Comparison of ENCODE assay signal across 23 cellular contexts in genomic region chr2:37527362-37527761, GRCh38.
DNase-seq lines count a peak whose midpoint lies in the region; FAIRE-seq and TF ChIP-seq lines count a peak whose summit lies in the region.
"Had no signal": no experiment of that assay in that cellular context is flagged by ENCODE, and none has a peak within 500 bp of the region (broad histone marks: within the 10 kb centered on the region; RNA-seq: fewer than 3 reads in every experiment).

No MANE protein-coding gene starts in this region.

- no peak overlapping the region for H2AK5ac ChIP-seq in mesendoderm (ENCODE audit: low read length)

- no peak overlapping the region for H3K4me3 Mint-ChIP-seq in CD14-positive monocyte
- no peak overlapping the region for H3K4me3 Mint-ChIP-seq in osteocyte (ENCODE audit: unreplicated experiment)
- H3K4me3 Mint-ChIP-seq: activated naive CD4-positive, alpha-beta T cell treated with anti-CD3 and anti-CD28 coated beads, Interleukin-2, amount 10 ng/mL, durations not matched to agents 7 days and 5 days; activated T-cell treated with anti-CD3 and anti-CD28 coated beads, Interleukin-2, amount 50 U/mL, for 4 hours; HFFc6; naive thymus-derived CD8-positive, alpha-beta T cell had no signal

- no peak overlapping the region for H3K4ac ChIP-seq in mesendoderm (ENCODE audit: low read depth, low read length)

- no peak overlapping the region for H2BK120ac ChIP-seq in mesendoderm (ENCODE audit: low read depth, low read length)

- no peak overlapping the region for H2BK15ac ChIP-seq in mesendoderm (replicated peaks; ENCODE audit: low read depth)

- no peak overlapping the region for H4K8ac ChIP-seq in mesendoderm (ENCODE audit: low read depth, low read length)

- peak overlapping the region; percentile 12 to 92 (median 84) for H3K27ac Mint-ChIP-seq in CD14-positive monocyte
- no peak overlapping the region for H3K27ac Mint-ChIP-seq in osteocyte (ENCODE audit: unreplicated experiment)
- H3K27ac Mint-ChIP-seq: activated naive CD4-positive, alpha-beta T cell treated with anti-CD3 and anti-CD28 coated beads, Interleukin-2, amount 10 ng/mL, durations not matched to agents 7 days and 5 days; HFFc6 had no signal

- no peaks in the 10 kb centered on the region for H3K79me1 ChIP-seq in mesendoderm (ENCODE audit: low read length)

- H3K4me1 Mint-ChIP-seq in CD14-positive monocyte (peaks cover 37% of the 10 kb centered on the region), osteocyte (ENCODE audit: unreplicated experiment) (peaks cover 21% of the 10 kb centered on the region)
- H3K4me1 Mint-ChIP-seq: activated naive CD4-positive, alpha-beta T cell treated with anti-CD3 and anti-CD28 coated beads, Interleukin-2, amount 10 ng/mL, durations not matched to agents 7 days and 5 days had no signal

- no peak overlapping the region for H3K4me2 ChIP-seq in mesendoderm (ENCODE audit: low read length)

- no peak overlapping the region for H3K56ac ChIP-seq in mesendoderm (ENCODE audit: low read length)

- H3K27me3 ChIP-seq in bronchial epithelial cell (ENCODE audit: control insufficient read depth, insufficient read depth, low read length), result no peaks in the 10 kb centered on the region
- no peaks in the 10 kb centered on the region for H3K27me3 ChIP-seq in mesendoderm (ENCODE audit: insufficient read depth, low read length, poor library complexity)
- H3K27me3 ChIP-seq: BLaER1 treated with 17β-estradiol and CSF1 and Interleukin-3, amounts not matched to agents 10 nM and 100 nM; ovary; vagina had no signal

- no peaks in the 10 kb centered on the region for H3K4me1 ChIP-seq in mesendoderm (ENCODE audit: control insufficient read depth, low read depth, low read length)

- H3K23ac ChIP-seq in mesendoderm (ENCODE audit: low read length), result no peak overlapping the region

- no peak for TF ChIP-seq CTCF in CD14-positive monocyte (IDR thresholded peaks at IDR 0.05)
- no peak for TF ChIP-seq CTCF in bronchial epithelial cell (IDR thresholded peaks at IDR 0.05; ENCODE audit: insufficient read depth, low read length, severe bottlenecking)
- no peak for TF ChIP-seq CTCF in osteocyte (IDR thresholded peaks at IDR 0.05)

- H3K27ac ChIP-seq in mesendoderm (ENCODE audit: low read depth, low read length), result no peak overlapping the region
- H3K27ac ChIP-seq: BLaER1 treated with 17β-estradiol and CSF1 and Interleukin-3, amounts not matched to agents 10 nM and 100 nM; epithelial cell of prostate; ovary; vagina had no signal

- H3K9me3 Mint-ChIP-seq in CD14-positive monocyte (peaks cover 0 to 4% (median 0%) of the 10 kb centered on the region in 7 donors), osteocyte (ENCODE audit: unreplicated experiment) (no peaks in the 10 kb centered on the region)
- H3K9me3 Mint-ChIP-seq: activated naive CD4-positive, alpha-beta T cell treated with anti-CD3 and anti-CD28 coated beads, Interleukin-2, amount 10 ng/mL, durations not matched to agents 7 days and 5 days; activated T-cell treated with anti-CD3 and anti-CD28 coated beads, Interleukin-2, amount 50 U/mL, for 4 hours; HFFc6; naive thymus-derived CD8-positive, alpha-beta T cell had no signal

- intact Hi-C loops in CD14-positive monocyte (cut with micrococcal nuclease), result loop anchor here in 1 of 2 donors (10.0 kb wide), 1 partner anchor 113 kb away; no protein-coding TSS in a partner anchor

- no peak overlapping the region for H3K18ac ChIP-seq in mesendoderm (ENCODE audit: low read length)

- H3K27me3 Mint-ChIP-seq in CD14-positive monocyte (ENCODE audit: low read depth in 3 of 3) (no peaks in the 10 kb centered on the region), osteocyte (ENCODE audit: unreplicated experiment) (no peaks in the 10 kb centered on the region)

- no CpG with 5 or more reads among the region's 5 CpGs for WGBS in mesendoderm (ENCODE audit: extremely low coverage, insufficient coverage, low lambda C conversion rate)

- H4K5ac ChIP-seq in mesendoderm (ENCODE audit: low read length), result no peak overlapping the region

- H3K36me3 Mint-ChIP-seq in CD14-positive monocyte, result no peaks in the 10 kb centered on the region
- no peaks in the 10 kb centered on the region for H3K36me3 Mint-ChIP-seq in osteocyte (ENCODE audit: unreplicated experiment)
- H3K36me3 Mint-ChIP-seq: activated naive CD4-positive, alpha-beta T cell treated with anti-CD3 and anti-CD28 coated beads, Interleukin-2, amount 10 ng/mL, durations not matched to agents 7 days and 5 days had no signal

- DNase-seq in CD14-positive monocyte (ENCODE audit: low spot score), result no peak
- peak; percentile 24 for DNase-seq in NCI-H1105 (lab: John Stamatoyannopoulos, UW)
- DNase-seq in NCI-H345 treated with DMSO at 0.1 percent for 48 hours (lab: John Stamatoyannopoulos, UW; ENCODE audit: unreplicated experiment), result peak; percentile 6
- peak; percentile 3 for DNase-seq in bronchial epithelial cell (ENCODE audit: low read depth)
- DNase-seq in activated gamma-delta T cell treated with Interleukin-2 at 50 U/mL for 16 hours, result no peak
- no peak for DNase-seq in effector CD8-positive, alpha-beta T cell (lab: John Stamatoyannopoulos, UW)
- DNase-seq in osteocyte (ENCODE audit: extremely low spot score, unreplicated experiment), result no peak
- DNase-seq in mesendoderm, result no peak
- DNase-seq: activated CD4-positive, alpha-beta T cell treated with anti-CD3 and anti-CD28 coated beads for 1 hour; activated CD8-positive, alpha-beta memory T cell treated with anti-CD3 and anti-CD28 coated beads for 24 hours; activated naive CD4-positive, alpha-beta T cell treated with anti-CD3 and anti-CD28 coated beads, Interleukin-2, amount 10 ng/mL, durations not matched to agents 7 days and 5 days; activated T-cell treated with anti-CD3 and anti-CD28 coated beads, Interleukin-2, amount 50 U/mL, for 4 hours; DMS 273 treated with DMSO at 0.1 percent for 48 hours; HFFc6; hypothalamus; islet precursor cell; naive thymus-derived CD8-positive, alpha-beta T cell; NCI-H1694 treated with DMSO at 0.1 percent for 48 hours; ovary had no signal

- H3K9ac ChIP-seq in mesendoderm (ENCODE audit: low read length), result no peak overlapping the region
- H3K9ac ChIP-seq: BLaER1 treated with 17β-estradiol and CSF1 and Interleukin-3, amounts not matched to agents 10 nM and 100 nM had no signal

- H3K36me3 ChIP-seq in bronchial epithelial cell (ENCODE audit: control insufficient read depth, insufficient read depth, low read length) (no peaks in the 10 kb centered on the region), mesendoderm (ENCODE audit: control insufficient read depth, insufficient read depth, low read length) (no peaks in the 10 kb centered on the region)
- H3K36me3 ChIP-seq: BLaER1 treated with 17β-estradiol and CSF1 and Interleukin-3, amounts not matched to agents 10 nM and 100 nM; ovary; vagina had no signal

- H3K4me3 ChIP-seq in bronchial epithelial cell (ENCODE audit: low read depth, low read length), result no peak overlapping the region
- H3K4me3 ChIP-seq in mesendoderm (ENCODE audit: low read length), result no peak overlapping the region
- H3K4me3 ChIP-seq: BLaER1 treated with 17β-estradiol and CSF1 and Interleukin-3, amounts not matched to agents 10 nM and 100 nM; lung; ovary; vagina had no signal

- no peak for FAIRE-seq in bronchial epithelial cell (lab: Jason Lieb, UNC)

- no peak overlapping the region for H2BK5ac ChIP-seq in mesendoderm (ENCODE audit: low read length)

- no peaks in the 10 kb centered on the region for H3K79me2 ChIP-seq in mesendoderm (ENCODE audit: control insufficient read depth, insufficient read depth, low read length)

Comparison
In these comparisons a context has a peak if more than half of its experiments do, and no peak if none do; other contexts are left out.
1. DNase-seq: peak in NCI-H1105 (single experiment), NCI-H345 treated with DMSO at 0.1 percent for 48 hours (single experiment) and bronchial epithelial cell (single experiment); none in CD14-positive monocyte (single experiment), activated gamma-delta T cell treated with Interleukin-2 at 50 U/mL for 16 hours (single experiment), effector CD8-positive, alpha-beta T cell (single experiment), osteocyte (single experiment) and mesendoderm (single experiment).